In genomic region chr11:28269621-28270020, GRCh38 we compare ENCODE assay signal across 34 cellular contexts.
"Had no signal": no experiment of that assay in that cellular context is flagged by ENCODE, and none has a peak within 500 bp of the region (broad histone marks: within the 10 kb centered on the region; RNA-seq: fewer than 3 reads in every experiment).

No MANE protein-coding gene starts in this region.

- H3K4me3 ChIP-seq: MG63, Peyer's patch, SJSA1 had no signal

- H3K27ac Mint-ChIP-seq: activated CD4-positive, alpha-beta T cell treated with anti-CD3 and anti-CD28 coated beads, Interleukin-2, amount 10 ng/mL, durations not matched to agents 24 days and 14 days; activated naive CD4-positive, alpha-beta T cell treated with anti-CD3 and anti-CD28 coated beads for 36 hours; activated naive CD8-positive, alpha-beta T cell; activated naive CD8-positive, alpha-beta T cell treated with anti-CD3 and anti-CD28 coated beads, Interleukin-2, amount 50 U/mL, for 24 hours; activated T-helper 1 cell treated with anti-CD3 and anti-CD28 coated beads, Interleukin-12 subunit alpha, Interleukin-12 subunit beta, Interleukin-2, Interleukin-4 antibody, amounts not matched to agents 30 ng/mL and 10 ng/mL and 1 ng/mL, durations not matched to agents 14 hours and 24 hours and 36 hours; T-helper 1 cell treated with Interleukin-12 subunit alpha and Interleukin-12 subunit beta and Interleukin-4 antibody, amounts not matched to agents 30 μg/mL and 1 μg/mL, for 36 hours; T-helper 2 cell treated with Interferon-gamma antibody and Interleukin-4, amounts not matched to agents 5 μg/mL and 100 μg/mL, for 36 hours had no signal

- DNase-seq: activated CD4-positive, alpha-beta T cell treated with anti-CD3 and anti-CD28 coated beads, Interleukin-2, amount 10 ng/mL, durations not matched to agents 24 days and 14 days; activated CD4-positive, alpha-beta T cell treated with anti-CD3 and anti-CD28 coated beads, Interleukin-2, amount 50 U/mL, for 4 hours; activated CD8-positive, alpha-beta memory T cell treated with anti-CD3 and anti-CD28 coated beads, Interleukin-2, amount 50 U/mL, for 4 hours; activated gamma-delta T cell treated with Interleukin-2 at 50 U/mL for 16 hours; activated naive CD4-positive, alpha-beta T cell treated with anti-CD3 and anti-CD28 coated beads for 36 hours; activated naive CD8-positive, alpha-beta T cell treated with anti-CD3 and anti-CD28 coated beads, Interleukin-2, amount 50 U/mL, for 24 hours; activated T-cell treated with anti-CD3 and anti-CD28 coated beads for 4 hours; activated T-cell treated with anti-CD3 and anti-CD28 coated beads, Interleukin-2, amount 50 U/mL, for 4 hours; amniotic stem cell; aorta; brain microvascular endothelial cell; central memory CD4-positive, alpha-beta T cell; Kasumi-1; MG63; NCI-H1048; NCI-H1105 treated with DMSO at 0.1 percent for 48 hours; NCI-H1436; NCI-H1694; NCI-H1930; NCI-H2081 treated with DMSO at 0.1 percent for 48 hours; NCI-H226; NCI-H524 treated with DMSO at 0.1 percent for 48 hours; NCI-H748 treated with DMSO at 0.1 percent for 48 hours; NK-92 treated with Interleukin-12 subunit alpha and Interleukin-12 subunit beta, amount 100 ng/mL, for 24 hours; PC-3; Peyer's patch; RPMI8226; SHP77 treated with DMSO at 0.1 percent for 48 hours; SK-N-SH had no signal

- H3K27me3 Mint-ChIP-seq: activated CD4-positive, alpha-beta T cell treated with anti-CD3 and anti-CD28 coated beads, Interleukin-2, amount 10 ng/mL, durations not matched to agents 24 days and 14 days; activated naive CD8-positive, alpha-beta T cell; activated naive CD8-positive, alpha-beta T cell treated with anti-CD3 and anti-CD28 coated beads, Interleukin-2, amount 50 U/mL, for 24 hours had no signal

- H3K4me1 Mint-ChIP-seq: activated CD4-positive, alpha-beta T cell treated with anti-CD3 and anti-CD28 coated beads, Interleukin-2, amount 10 ng/mL, durations not matched to agents 24 days and 14 days; activated naive CD8-positive, alpha-beta T cell treated with anti-CD3 and anti-CD28 coated beads, Interleukin-2, amount 50 U/mL, for 24 hours had no signal

- H3K4me3 Mint-ChIP-seq: activated CD4-positive, alpha-beta T cell treated with anti-CD3 and anti-CD28 coated beads, Interleukin-2, amount 10 ng/mL, durations not matched to agents 24 days and 14 days; activated naive CD4-positive, alpha-beta T cell treated with anti-CD3 and anti-CD28 coated beads for 36 hours; activated naive CD8-positive, alpha-beta T cell; activated naive CD8-positive, alpha-beta T cell treated with anti-CD3 and anti-CD28 coated beads, Interleukin-2, amount 50 U/mL, for 24 hours; activated T-cell treated with anti-CD3 and anti-CD28 coated beads, Interleukin-2, amount 50 U/mL, for 4 hours; activated T-helper 1 cell treated with anti-CD3 and anti-CD28 coated beads, Interleukin-12 subunit alpha, Interleukin-12 subunit beta, Interleukin-2, Interleukin-4 antibody, amounts not matched to agents 30 ng/mL and 10 ng/mL and 1 ng/mL, durations not matched to agents 14 hours and 24 hours and 36 hours; T-helper 1 cell treated with Interleukin-12 subunit alpha and Interleukin-12 subunit beta and Interleukin-4 antibody, amounts not matched to agents 30 μg/mL and 1 μg/mL, for 36 hours; T-helper 2 cell treated with Interferon-gamma antibody and Interleukin-4, amounts not matched to agents 5 μg/mL and 100 μg/mL, for 36 hours had no signal
